Comparison of ENCODE assay signal across 9 cellular contexts in genomic region chr22:26658161-26658560, GRCh38. TPM values are rescaled to one million over a fixed set of nuclear protein-coding genes. Genes with fewer than 3 reads are reported as not detected.
DNase-seq lines count a peak whose midpoint lies in the region; ATAC-seq and TF ChIP-seq lines count a peak whose summit lies in the region.
"Had no signal": no experiment of that assay in that cellular context is flagged by ENCODE, and none has a peak within 500 bp of the region (broad histone marks: within the 10 kb centered on the region; RNA-seq: fewer than 3 reads in every experiment).

No MANE protein-coding gene starts in this region.

- H3K4me1 Mint-ChIP-seq in activated CD8-positive, alpha-beta T cell treated with anti-CD3 and anti-CD28 coated beads for 36 hours (ENCODE audit: low read depth), result peaks cover 28% of the 10 kb centered on the region

- H3K4me1 ChIP-seq in left ventricle myocardium inferior (peaks cover 26% of the 10 kb centered on the region), iPS-18a (ENCODE audit: control insufficient read depth, low read depth, low read length) (peaks cover 20% of the 10 kb centered on the region), upper lobe of right lung (peaks cover 21% of the 10 kb centered on the region)

- H3K27ac ChIP-seq in left ventricle myocardium inferior (replicated peaks) (no peak overlapping the region), iPS-18a (ENCODE audit: low read length) (peak overlapping the region; percentile 60), upper lobe of right lung (no peak overlapping the region)
- H3K27ac ChIP-seq: pancreas had no signal

- H3K9me3 Mint-ChIP-seq in activated CD8-positive, alpha-beta T cell treated with anti-CD3 and anti-CD28 coated beads for 36 hours, result no peaks in the 10 kb centered on the region

- ATAC-seq in Right ventricle myocardium inferior, result no peak
- peak; percentile 25 for ATAC-seq in activated CD8-positive, alpha-beta T cell treated with anti-CD3 and anti-CD28 coated beads for 36 hours
- ATAC-seq in upper lobe of right lung, result no peak
- ATAC-seq in GM19467 (IDR thresholded peaks at IDR 0.05; ENCODE audit: unreplicated experiment), result no peak
- no peak for ATAC-seq in HG03439 (IDR thresholded peaks at IDR 0.05; ENCODE audit: unreplicated experiment)

- no peaks in the 10 kb centered on the region for H3K36me3 ChIP-seq in left ventricle myocardium inferior
- peaks cover 8% of the 10 kb centered on the region for H3K36me3 ChIP-seq in iPS-18a (ENCODE audit: control insufficient read depth, low read depth, low read length)
- H3K36me3 ChIP-seq in upper lobe of right lung, result no peaks in the 10 kb centered on the region
- H3K36me3 ChIP-seq: pancreas had no signal

- POLR2A ChIA-PET in activated CD8-positive, alpha-beta T cell treated with anti-CD3 and anti-CD28 coated beads for 36 hours (lab: Charles Lee), result interaction anchor here (0.8 to 6.0 kb wide), 2 partner anchors 13 to 16 kb away, joined by 3 to 33 read pairs; no protein-coding TSS in a partner anchor

- H3K27me3 ChIP-seq in left ventricle myocardium inferior (ENCODE audit: low read depth) (peaks cover 98% of the 10 kb centered on the region), iPS-18a (ENCODE audit: control insufficient read depth, insufficient read depth, low read length) (no peaks in the 10 kb centered on the region), upper lobe of right lung (peaks cover 34% of the 10 kb centered on the region)

- peak overlapping the region; percentile 77 for H3K9ac ChIP-seq in iPS-18a (ENCODE audit: low read length)

- H3K9me3 ChIP-seq in left ventricle myocardium inferior (replicated peaks), result no peaks in the 10 kb centered on the region
- H3K9me3 ChIP-seq in iPS-18a (ENCODE audit: control insufficient read depth, low read depth, low read length), result no peaks in the 10 kb centered on the region
- H3K9me3 ChIP-seq in upper lobe of right lung, result no peaks in the 10 kb centered on the region
- H3K9me3 ChIP-seq: pancreas had no signal

- no peak for TF ChIP-seq CTCF in left ventricle myocardium inferior (IDR thresholded peaks at IDR 0.05; ENCODE audit: borderline replicate concordance)
- no peak for TF ChIP-seq CTCF in activated CD8-positive, alpha-beta T cell treated with anti-CD3 and anti-CD28 coated beads for 36 hours (IDR thresholded peaks at IDR 0.05)
- TF ChIP-seq CTCF in upper lobe of right lung (IDR thresholded peaks at IDR 0.05), result no peak

- no peaks in the 10 kb centered on the region for H3K36me3 Mint-ChIP-seq in activated CD8-positive, alpha-beta T cell treated with anti-CD3 and anti-CD28 coated beads for 36 hours (ENCODE audit: low read depth)

- CTCF ChIA-PET in activated CD8-positive, alpha-beta T cell treated with anti-CD3 and anti-CD28 coated beads for 36 hours (lab: Charles Lee), result no interaction called here

- DNase-seq in left ventricle myocardium inferior (no peak), Right ventricle myocardium inferior (ENCODE audit: missing footprints) (no peak), upper lobe of right lung (no peak), NCI-H1105 treated with DMSO at 0.1 percent for 48 hours (lab: John Stamatoyannopoulos, UW) (no peak)
- peak; percentile 36 for DNase-seq in activated CD8-positive, alpha-beta T cell treated with anti-CD3 and anti-CD28 coated beads for 36 hours
- DNase-seq: pancreas had no signal

- H3K27ac Mint-ChIP-seq in activated CD8-positive, alpha-beta T cell treated with anti-CD3 and anti-CD28 coated beads for 36 hours, result peak overlapping the region; percentile 87

- H3K4me3 ChIP-seq in left ventricle myocardium inferior (peak overlapping the region; percentile 56), iPS-18a (ENCODE audit: low read length) (peak overlapping the region; percentile 77), upper lobe of right lung (peak overlapping the region; percentile 39)

- intact Hi-C loops in left ventricle myocardium inferior (cut with micrococcal nuclease), result no loop called here
- intact Hi-C loops in Right ventricle myocardium inferior (cut with DNase I), result no loop called here
- intact Hi-C loops in activated CD8-positive, alpha-beta T cell treated with anti-CD3 and anti-CD28 coated beads for 36 hours (cut with micrococcal nuclease), result no loop called here
- intact Hi-C loops in upper lobe of right lung (cut with DNase I), result no loop called here

- peak overlapping the region; percentile 83 for H3K4me3 Mint-ChIP-seq in activated CD8-positive, alpha-beta T cell treated with anti-CD3 and anti-CD28 coated beads for 36 hours

- H3K27me3 Mint-ChIP-seq in activated CD8-positive, alpha-beta T cell treated with anti-CD3 and anti-CD28 coated beads for 36 hours, result peaks cover 4% of the 10 kb centered on the region

RNA-seq across cellular contexts. Expression of gene MIAT, which starts 0.8 kb away (rescaled TPM):
- total RNA-seq in left ventricle myocardium inferior (0.66 TPM), Right ventricle myocardium inferior (0.38 TPM), upper lobe of right lung (6.1 TPM)
- 10 to 100 TPM; 11.6 to 11.9 TPM for total RNA-seq in activated CD8-positive, alpha-beta T cell treated with anti-CD3 and anti-CD28 coated beads for 36 hours

RNA-seq across cellular contexts. Expression of gene CRYBA4, which starts 36.4 kb away (rescaled TPM):
- total RNA-seq in left ventricle myocardium inferior (not detected), Right ventricle myocardium inferior (not detected), upper lobe of right lung (not detected)
- total RNA-seq in activated CD8-positive, alpha-beta T cell treated with anti-CD3 and anti-CD28 coated beads for 36 hours, result not detected

RNA-seq across cellular contexts. Expression of gene CRYBB1, which starts 40.3 kb away (rescaled TPM):
- 0.66 TPM for total RNA-seq in left ventricle myocardium inferior
- 0.87 TPM for total RNA-seq in Right ventricle myocardium inferior
- not detected for total RNA-seq in activated CD8-positive, alpha-beta T cell treated with anti-CD3 and anti-CD28 coated beads for 36 hours
- 0.55 TPM for total RNA-seq in upper lobe of right lung
